ENCODE assay signal across 27 cellular contexts in the genomic region with DNA sequence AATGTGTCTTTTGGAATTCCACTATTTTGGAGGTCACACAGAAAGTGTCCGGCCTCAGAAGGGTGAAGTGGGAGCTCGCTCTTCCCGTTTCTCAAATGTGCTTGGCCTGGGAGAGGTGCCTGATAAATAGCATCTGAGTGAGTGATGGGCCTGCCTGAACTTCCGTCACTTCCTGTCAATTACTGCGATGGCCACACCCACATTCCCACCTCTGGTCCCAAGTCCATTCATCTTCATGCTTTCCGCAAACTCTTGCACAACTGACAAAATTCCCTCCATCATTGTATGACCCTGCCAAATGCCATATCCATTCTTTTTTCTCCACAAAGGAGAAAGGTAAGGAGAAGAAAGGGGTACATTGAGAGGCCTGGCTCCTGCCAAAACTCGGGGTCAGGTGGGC.
"Had no signal": no experiment of that assay in that cellular context is flagged by ENCODE, and none has a peak within 500 bp of the region (broad histone marks: within the 10 kb centered on the region; RNA-seq: fewer than 3 reads in every experiment).

No MANE protein-coding gene starts in this region.

- H3K27ac ChIP-seq: brain microvascular endothelial cell, lower lobe of right lung, prostate gland, skin epidermis, suprapubic skin, transverse colon, uterus had no signal

- H3K4me1 Mint-ChIP-seq: activated CD8-positive, alpha-beta memory T cell treated with anti-CD3 and anti-CD28 coated beads, Interleukin-2, amount 10 ng/mL, durations not matched to agents 7 days and 5 days; activated naive CD4-positive, alpha-beta T cell treated with anti-CD3 and anti-CD28 coated beads, Interleukin-2, amount 50 U/mL, for 24 hours had no signal

- H3K27ac Mint-ChIP-seq: activated CD4-positive, alpha-beta T cell treated with anti-CD3 and anti-CD28 coated beads, Interleukin-2, amount 10 ng/mL, durations not matched to agents 24 days and 14 days; activated CD8-positive, alpha-beta memory T cell treated with anti-CD3 and anti-CD28 coated beads, Interleukin-2, amount 10 ng/mL, durations not matched to agents 7 days and 5 days; activated CD8-positive, alpha-beta T cell treated with anti-CD3 and anti-CD28 coated beads for 36 hours; activated naive CD4-positive, alpha-beta T cell treated with anti-CD3 and anti-CD28 coated beads, Interleukin-2, amount 50 U/mL, for 24 hours; activated T-helper 1 cell treated with anti-CD3 and anti-CD28 coated beads, Interleukin-12 subunit alpha, Interleukin-12 subunit beta, Interleukin-2, Interleukin-4 antibody, amounts not matched to agents 30 ng/mL and 10 ng/mL and 1 ng/mL, durations not matched to agents 14 hours and 24 hours and 36 hours; mesothelial cell of epicardium; natural killer cell; stimulated activated naive CD8-positive, alpha-beta T cell treated with anti-CD3 and anti-CD28 coated beads, Interleukin-15, Interleukin-2, amounts not matched to agents 100 ng/mL and 50 ng/mL, for 24 hours had no signal

- H3K9me3 Mint-ChIP-seq: activated CD4-positive, alpha-beta T cell treated with anti-CD3 and anti-CD28 coated beads, Interleukin-2, amount 10 ng/mL, durations not matched to agents 24 days and 14 days; activated CD8-positive, alpha-beta T cell treated with anti-CD3 and anti-CD28 coated beads for 36 hours; activated naive CD4-positive, alpha-beta T cell treated with anti-CD3 and anti-CD28 coated beads, Interleukin-2, amount 50 U/mL, for 24 hours; activated T-helper 1 cell treated with anti-CD3 and anti-CD28 coated beads, Interleukin-12 subunit alpha, Interleukin-12 subunit beta, Interleukin-2, Interleukin-4 antibody, amounts not matched to agents 30 ng/mL and 10 ng/mL and 1 ng/mL, durations not matched to agents 14 hours and 24 hours and 36 hours; natural killer cell; stimulated activated naive CD8-positive, alpha-beta T cell treated with anti-CD3 and anti-CD28 coated beads, Interleukin-15, Interleukin-2, amounts not matched to agents 100 ng/mL and 50 ng/mL, for 24 hours had no signal

- H3K4me3 Mint-ChIP-seq: activated CD4-positive, alpha-beta T cell treated with anti-CD3 and anti-CD28 coated beads, Interleukin-2, amount 10 ng/mL, durations not matched to agents 24 days and 14 days; activated CD8-positive, alpha-beta memory T cell treated with anti-CD3 and anti-CD28 coated beads, Interleukin-2, amount 10 ng/mL, durations not matched to agents 7 days and 5 days; activated CD8-positive, alpha-beta T cell treated with anti-CD3 and anti-CD28 coated beads for 36 hours; activated naive CD4-positive, alpha-beta T cell treated with anti-CD3 and anti-CD28 coated beads, Interleukin-2, amount 50 U/mL, for 24 hours; activated T-helper 1 cell treated with anti-CD3 and anti-CD28 coated beads, Interleukin-12 subunit alpha, Interleukin-12 subunit beta, Interleukin-2, Interleukin-4 antibody, amounts not matched to agents 30 ng/mL and 10 ng/mL and 1 ng/mL, durations not matched to agents 14 hours and 24 hours and 36 hours; mesothelial cell of epicardium; natural killer cell; stimulated activated naive CD8-positive, alpha-beta T cell treated with anti-CD3 and anti-CD28 coated beads, Interleukin-15, Interleukin-2, amounts not matched to agents 100 ng/mL and 50 ng/mL, for 24 hours had no signal

- ATAC-seq: activated CD8-positive, alpha-beta memory T cell treated with anti-CD3 and anti-CD28 coated beads, Interleukin-2, amount 10 ng/mL, durations not matched to agents 7 days and 5 days; activated CD8-positive, alpha-beta T cell treated with anti-CD3 and anti-CD28 coated beads for 36 hours; esophagus mucosa; lower lobe of right lung; natural killer cell had no signal

- H3K4me3 ChIP-seq: lower lobe of right lung, prostate gland, skin epidermis, suprapubic skin, transverse colon, uterus had no signal

- DNase-seq: activated CD4-positive, alpha-beta T cell treated with anti-CD3 and anti-CD28 coated beads, Interleukin-2, amount 10 ng/mL, durations not matched to agents 24 days and 14 days; activated CD8-positive, alpha-beta memory T cell treated with anti-CD3 and anti-CD28 coated beads, Interleukin-2, amount 10 ng/mL, durations not matched to agents 7 days and 5 days; activated CD8-positive, alpha-beta T cell treated with anti-CD3 and anti-CD28 coated beads for 36 hours; activated gamma-delta T cell treated with Interleukin-2 at 50 U/mL for 16 hours; activated T-cell treated with anti-CD3 and anti-CD28 coated beads for 4 hours; aorta; brain microvascular endothelial cell; caudate nucleus; effector memory CD4-positive, alpha-beta T cell; lower lobe of right lung; natural killer cell; right cardiac atrium; stimulated activated CD4-positive, alpha-beta T cell treated with anti-CD3 and anti-CD28 coated beads, Interleukin-1b, Interleukin-23, amount 100 ng/mL, for 48 hours; T-helper 2 cell; transverse colon; uterus had no signal

- H3K4me1 ChIP-seq: prostate gland, transverse colon, uterus had no signal

- H3K9me3 ChIP-seq: lower lobe of right lung, prostate gland, suprapubic skin, transverse colon, uterus had no signal

- H3K36me3 Mint-ChIP-seq: activated CD8-positive, alpha-beta memory T cell treated with anti-CD3 and anti-CD28 coated beads, Interleukin-2, amount 10 ng/mL, durations not matched to agents 7 days and 5 days; activated naive CD4-positive, alpha-beta T cell treated with anti-CD3 and anti-CD28 coated beads, Interleukin-2, amount 50 U/mL, for 24 hours; mesothelial cell of epicardium; natural killer cell had no signal

- H3K27me3 Mint-ChIP-seq: activated CD8-positive, alpha-beta memory T cell treated with anti-CD3 and anti-CD28 coated beads, Interleukin-2, amount 10 ng/mL, durations not matched to agents 7 days and 5 days had no signal

- FAIRE-seq: colon, frontal cortex, islet of Langerhans had no signal

- H3K27me3 ChIP-seq: brain microvascular endothelial cell, suprapubic skin, transverse colon, uterus had no signal

- H3K36me3 ChIP-seq: brain microvascular endothelial cell, lower lobe of right lung, prostate gland, suprapubic skin, transverse colon, uterus had no signal
